ENCODE assay signal across 28 cellular contexts in genomic region chr7:46174192-46174572, GRCh38.
DNase-seq lines count a peak whose midpoint lies in the region; ATAC-seq, FAIRE-seq and TF ChIP-seq lines count a peak whose summit lies in the region.
"Had no signal": no experiment of that assay in that cellular context is flagged by ENCODE, and none has a peak within 500 bp of the region (broad histone marks: within the 10 kb centered on the region; RNA-seq: fewer than 3 reads in every experiment).

No MANE protein-coding gene starts in this region.

- TF ChIP-seq EP300 in sigmoid colon (IDR thresholded peaks at IDR 0.05): no peak

- H3K4me2 ChIP-seq in mesenchymal stem cell (ENCODE audit: low read length, poor library complexity, severe bottlenecking): no peak overlapping the region
- H3K4me2 ChIP-seq in smooth muscle cell: peak overlapping the region; percentile 75
- H3K4me2 ChIP-seq: A549 had no signal

- no peaks in the 10 kb centered on the region for H4K20me1 ChIP-seq in smooth muscle cell (ENCODE audit: low read depth)

- peak in 5 of 8 donors; percentile 38 to 56 (median 40) for ATAC-seq in heart right ventricle
- no peak for ATAC-seq in SK-N-SH treated with all-trans-retinoic acid at 6 μM for 48 hours
- ATAC-seq: A549; activated CD4-positive, alpha-beta T cell treated with anti-CD3 and anti-CD28 coated beads for 36 hours; activated CD8-positive, alpha-beta T cell treated with anti-CD3 and anti-CD28 coated beads for 36 hours; activated T-helper 17 cell treated with anti-CD3 and anti-CD28 coated beads, Interleukin-2, amount 50 U/mL, for 72 hours; naive thymus-derived CD8-positive, alpha-beta T cell had no signal

- H4K8ac ChIP-seq in mesenchymal stem cell (ENCODE audit: low read length): peak overlapping the region; percentile 7

- H2BK5ac ChIP-seq in mesenchymal stem cell (ENCODE audit: low read depth, low read length, poor library complexity, severe bottlenecking): no peak overlapping the region

- no peak overlapping the region for H4K91ac ChIP-seq in mesenchymal stem cell (ENCODE audit: low read length)

- H2AK5ac ChIP-seq in mesenchymal stem cell (ENCODE audit: low read length, severe bottlenecking): peak overlapping the region; percentile 63

- H3K9ac ChIP-seq in mesenchymal stem cell (ENCODE audit: low read length) (no peak overlapping the region), smooth muscle cell (ENCODE audit: low read depth) (peak overlapping the region; percentile 26)

- 28 to 54% methylated on average over 2 of the region's 2 CpGs for whole genome bisulfite sequencing in heart right ventricle, 2 donors
- whole genome bisulfite sequencing in mesenchymal stem cell: 65% methylated on average over 2 of the region's 2 CpGs
- 50% methylated on average over 2 of the region's 2 CpGs for WGBS in smooth muscle cell (ENCODE audit: low lambda C conversion rate)
- WGBS in sigmoid colon, 2 donors: 58 to 82% methylated on average over 2 of the region's 2 CpGs

- no peak overlapping the region for H3K14ac ChIP-seq in mesenchymal stem cell (ENCODE audit: low read length in 2 of 2)

- no peak overlapping the region for H2BK12ac ChIP-seq in mesenchymal stem cell (ENCODE audit: low read length in 2 of 2)

- FAIRE-seq in RCC 7860 (lab: Jason Lieb, UNC): no peak
- FAIRE-seq: A549 had no signal

- TF ChIP-seq POLR2A in sigmoid colon (IDR thresholded peaks at IDR 0.05): no peak

- no peak overlapping the region for H3K4me3 ChIP-seq in heart right ventricle
- H3K4me3 ChIP-seq in mesenchymal stem cell (ENCODE audit: insufficient read depth in 1 of 2, low read depth in 1 of 2, low read length in 2 of 2): no peak overlapping the region
- peak overlapping the region; percentile 13 for H3K4me3 ChIP-seq in smooth muscle cell
- H3K4me3 ChIP-seq in sigmoid colon: no peak overlapping the region
- H3K4me3 ChIP-seq: A549, adrenal gland, esophagus muscularis mucosa, tibial artery had no signal

- peak; percentile 25 for DNase-seq in AG20443 (ENCODE audit: low spot score)
- no peak for DNase-seq in heart right ventricle
- DNase-seq in mesenchymal stem cell: no peak
- no peak for DNase-seq in smooth muscle cell (lab: John Stamatoyannopoulos, UW; ENCODE audit: unreplicated experiment)
- DNase-seq in superior temporal gyrus (ENCODE audit: extremely low spot score): no peak
- DNase-seq in sigmoid colon: no peak
- DNase-seq in RCC 7860 (ENCODE audit: low spot score): no peak
- DNase-seq: activated CD4-positive, alpha-beta T cell treated with anti-CD3 and anti-CD28 coated beads for 36 hours; activated CD8-positive, alpha-beta T cell treated with anti-CD3 and anti-CD28 coated beads for 36 hours; activated naive CD4-positive, alpha-beta T cell treated with anti-CD3 and anti-CD28 coated beads, Interleukin-2, amount 10 ng/mL, durations not matched to agents 7 days and 5 days; adrenal gland; CD4-positive, alpha-beta T cell; dermis blood vessel endothelial cell; endodermal cell; foreskin melanocyte; naive thymus-derived CD8-positive, alpha-beta T cell; NCI-H1417 treated with DMSO at 0.1 percent for 48 hours; NCI-H2081; NCI-H526 treated with DMSO at 0.1 percent for 48 hours; NK-92 treated with Interleukin-12 subunit alpha and Interleukin-12 subunit beta, amount 100 ng/mL, for 24 hours; occipital lobe; stimulated activated CD8-positive, alpha-beta memory T cell treated with anti-CD3 and anti-CD28 coated beads, Interleukin-4, amount 100 ng/mL, for 48 hours; T-helper 2 cell; tibial artery had no signal

- no peaks in the 10 kb centered on the region for H3K36me3 ChIP-seq in heart right ventricle
- no peaks in the 10 kb centered on the region for H3K36me3 ChIP-seq in mesenchymal stem cell (ENCODE audit: control insufficient read depth in 1 of 2, insufficient read depth in 2 of 2, low read depth in 1 of 2, low read length in 2 of 2)
- no peaks in the 10 kb centered on the region for H3K36me3 ChIP-seq in smooth muscle cell (ENCODE audit: low read depth)
- H3K36me3 ChIP-seq in sigmoid colon: no peaks in the 10 kb centered on the region
- H3K36me3 ChIP-seq: adrenal gland, esophagus muscularis mucosa, tibial artery had no signal

- no peak overlapping the region for H2BK120ac ChIP-seq in mesenchymal stem cell (ENCODE audit: low read depth, low read length)

- H3K27me3 ChIP-seq in heart right ventricle: no peaks in the 10 kb centered on the region
- no peaks in the 10 kb centered on the region for H3K27me3 ChIP-seq in mesenchymal stem cell (ENCODE audit: control insufficient read depth in 1 of 2, insufficient read depth in 1 of 2, low read length in 2 of 2)
- no peaks in the 10 kb centered on the region for H3K27me3 ChIP-seq in smooth muscle cell (ENCODE audit: low read depth)
- no peaks in the 10 kb centered on the region for H3K27me3 ChIP-seq in sigmoid colon
- H3K27me3 ChIP-seq: adrenal gland, esophagus muscularis mucosa, tibial artery had no signal

- peak overlapping the region in 6 of 10 donors; percentile 33 to 72 (median 52) for H3K27ac ChIP-seq in heart right ventricle
- H3K27ac ChIP-seq in mesenchymal stem cell (ENCODE audit: low read length, poor library complexity, severe bottlenecking): no peak overlapping the region
- peak overlapping the region; percentile 56 for H3K27ac ChIP-seq in smooth muscle cell (ENCODE audit: low read depth)
- H3K27ac ChIP-seq in sigmoid colon: peak overlapping the region in 1 of 4 donors; percentile 38
- H3K27ac ChIP-seq: adrenal gland, esophagus muscularis mucosa had no signal

- no peaks in the 10 kb centered on the region for H3K9me3 ChIP-seq in heart right ventricle
- H3K9me3 ChIP-seq in mesenchymal stem cell (ENCODE audit: control insufficient read depth, low read length): no peaks in the 10 kb centered on the region
- H3K9me3 ChIP-seq in smooth muscle cell (replicated peaks; ENCODE audit: low read depth): no peaks in the 10 kb centered on the region
- no peaks in the 10 kb centered on the region for H3K9me3 ChIP-seq in sigmoid colon
- H3K9me3 ChIP-seq: A549, adrenal gland, esophagus muscularis mucosa, tibial artery had no signal

- no peak overlapping the region for H3K4ac ChIP-seq in mesenchymal stem cell (ENCODE audit: low read depth in 1 of 2, low read length in 2 of 2)

- no peak for TF ChIP-seq CTCF in heart right ventricle (IDR thresholded peaks at IDR 0.05)
- TF ChIP-seq CTCF in smooth muscle cell (IDR thresholded peaks at IDR 0.05; ENCODE audit: borderline replicate concordance, insufficient read depth, poor library complexity, severe bottlenecking): no peak
- TF ChIP-seq CTCF in sigmoid colon (IDR thresholded peaks at IDR 0.05): no peak

- H3K4me1 ChIP-seq in heart right ventricle: peaks cover 0 to 21% (median 6%) of the 10 kb centered on the region in 9 donors
- peaks cover 6% of the 10 kb centered on the region for H3K4me1 ChIP-seq in mesenchymal stem cell (ENCODE audit: control insufficient read depth, insufficient read depth, low read depth, low read length)
- H3K4me1 ChIP-seq in smooth muscle cell (ENCODE audit: low read depth): peaks cover 8% of the 10 kb centered on the region
- H3K4me1 ChIP-seq in sigmoid colon: peaks cover 0 to 13% (median 0%) of the 10 kb centered on the region in 4 donors
- H3K4me1 ChIP-seq: adrenal gland had no signal

- H2AFZ ChIP-seq in mesenchymal stem cell (ENCODE audit: low read depth, low read length) (no peak overlapping the region), smooth muscle cell (ENCODE audit: low read depth) (peak overlapping the region; percentile 52)

- H2BK15ac ChIP-seq in mesenchymal stem cell (ENCODE audit: low read depth, poor library complexity, severe bottlenecking): no peak overlapping the region

- intact Hi-C loops in heart right ventricle (cut with DNase I): no loop called here
- intact Hi-C loops in sigmoid colon (cut with DNase I): no loop called here

- H3K79me2 ChIP-seq in smooth muscle cell (ENCODE audit: low read depth): peaks cover 21% of the 10 kb centered on the region

- no peaks in the 10 kb centered on the region for H3F3A ChIP-seq in smooth muscle cell (ENCODE audit: low read depth)

- H3K18ac ChIP-seq in mesenchymal stem cell (ENCODE audit: low read depth in 1 of 2, low read length in 2 of 2): peak overlapping the region in 1 of 2 experiments; percentile 13

- no peak overlapping the region for H3K23ac ChIP-seq in mesenchymal stem cell (ENCODE audit: low read length in 2 of 2)

- H3K79me1 ChIP-seq in mesenchymal stem cell (replicated peaks; ENCODE audit: low read length, poor library complexity, severe bottlenecking): no peaks in the 10 kb centered on the region

TF ChIP-seq in SK-N-SH treated with all-trans-retinoic acid at 6 μM for 48 hours, 23 proteins besides CTCF, POLR2A, EP300 and RAD21 (continues in another document):
- no peak for TF ChIP-seq OSR1 (CRISPR knock-in tag; IDR thresholded peaks at IDR 0.05)
- no peak for TF ChIP-seq ESRRG (CRISPR knock-in tag; IDR thresholded peaks at IDR 0.05)
- TF ChIP-seq, protein P1, sequence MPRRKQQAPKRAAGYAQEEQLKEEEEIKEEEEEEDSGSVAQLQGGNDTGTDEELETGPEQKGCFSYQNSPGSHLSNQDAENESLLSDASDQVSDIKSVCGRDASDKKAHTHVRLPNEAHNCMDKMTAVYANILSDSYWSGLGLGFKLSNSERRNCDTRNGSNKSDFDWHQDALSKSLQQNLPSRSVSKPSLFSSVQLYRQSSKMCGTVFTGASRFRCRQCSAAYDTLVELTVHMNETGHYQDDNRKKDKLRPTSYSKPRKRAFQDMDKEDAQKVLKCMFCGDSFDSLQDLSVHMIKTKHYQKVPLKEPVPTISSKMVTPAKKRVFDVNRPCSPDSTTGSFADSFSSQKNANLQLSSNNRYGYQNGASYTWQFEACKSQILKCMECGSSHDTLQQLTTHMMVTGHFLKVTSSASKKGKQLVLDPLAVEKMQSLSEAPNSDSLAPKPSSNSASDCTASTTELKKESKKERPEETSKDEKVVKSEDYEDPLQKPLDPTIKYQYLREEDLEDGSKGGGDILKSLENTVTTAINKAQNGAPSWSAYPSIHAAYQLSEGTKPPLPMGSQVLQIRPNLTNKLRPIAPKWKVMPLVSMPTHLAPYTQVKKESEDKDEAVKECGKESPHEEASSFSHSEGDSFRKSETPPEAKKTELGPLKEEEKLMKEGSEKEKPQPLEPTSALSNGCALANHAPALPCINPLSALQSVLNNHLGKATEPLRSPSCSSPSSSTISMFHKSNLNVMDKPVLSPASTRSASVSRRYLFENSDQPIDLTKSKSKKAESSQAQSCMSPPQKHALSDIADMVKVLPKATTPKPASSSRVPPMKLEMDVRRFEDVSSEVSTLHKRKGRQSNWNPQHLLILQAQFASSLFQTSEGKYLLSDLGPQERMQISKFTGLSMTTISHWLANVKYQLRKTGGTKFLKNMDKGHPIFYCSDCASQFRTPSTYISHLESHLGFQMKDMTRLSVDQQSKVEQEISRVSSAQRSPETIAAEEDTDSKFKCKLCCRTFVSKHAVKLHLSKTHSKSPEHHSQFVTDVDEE (CRISPR knock-in tag; IDR thresholded peaks at IDR 0.05): no peak
